8 cellular contexts compared by ENCODE assay signal in genomic region chr4:65007841-65008439, GRCh38.
A peak's percentile ranks its signal among the peaks of the same experiment; 100 is the strongest.
DNase-seq lines count a peak whose midpoint lies in the region; ATAC-seq and TF ChIP-seq lines count a peak whose summit lies in the region.

No MANE protein-coding gene starts in this region.

- peak; percentile 0 for DNase-seq in GM04504 (ENCODE audit: low read depth)
- DNase-seq in RWPE1 (ENCODE audit: low spot score) = peak; percentile 54
- peak; percentile 62 for DNase-seq in fibroblast of the aortic adventitia (ENCODE audit: low read depth)
- DNase-seq in thoracic aorta (ENCODE audit: low spot score) = no peak
- no peak for DNase-seq in gastrocnemius medialis
- no peak for DNase-seq in germinal center (ENCODE audit: low spot score)

- CTCF ChIA-PET in RWPE1 (lab: Yijun Ruan, JAX) = interaction anchor here (0.6 to 0.7 kb wide), 10 partner anchors 31 to 1728 kb away, joined by 3 to 10 read pairs (median 4); partner anchors contain the start of gene EPHA5

- H3K36me3 ChIP-seq in thoracic aorta (no peaks in the 10 kb centered on the region), gastrocnemius medialis (no peaks in the 10 kb centered on the region)

- no peaks in the 10 kb centered on the region for H3K9me3 ChIP-seq in thoracic aorta
- H3K9me3 ChIP-seq in gastrocnemius medialis = no peaks in the 10 kb centered on the region

- ATAC-seq in HG03378 (IDR thresholded peaks at IDR 0.05; ENCODE audit: unreplicated experiment) (peak; percentile 51), thoracic aorta (ENCODE audit: insufficient number of reproducible peaks, low FRiP score, low read depth) (no peak), gastrocnemius medialis (no peak), HG02938 (IDR thresholded peaks at IDR 0.05; ENCODE audit: unreplicated experiment) (no peak)

- in situ Hi-C loops in gastrocnemius medialis (cut with MboI; ENCODE audit: low sequenced_read_pairs in 4 of 4) = loop anchor here in 1 of 4 donors (25.0 kb wide), 1 partner anchor 96 kb away; no protein-coding TSS in a partner anchor

- intact Hi-C loops in gastrocnemius medialis (cut with DNase I; ENCODE audit: low total_unique reads) = no loop called here

- peak; percentile 74 for TF ChIP-seq CTCF in RWPE1 (conservative IDR thresholded peaks at IDR 0.05; ENCODE audit: low read depth)
- peak; percentile 53 for TF ChIP-seq CTCF in fibroblast of the aortic adventitia (IDR thresholded peaks at IDR 0.05; ENCODE audit: insufficient read depth, low read length)
- peak; percentile 50 for TF ChIP-seq CTCF in thoracic aorta (IDR thresholded peaks at IDR 0.05)
- peak in 1 of 5 experiments; percentile 21 for TF ChIP-seq CTCF in gastrocnemius medialis (IDR thresholded peaks at IDR 0.05 in 4 of 5, conservative IDR thresholded peaks at IDR 0.05 in 1 of 5)

- POLR2A ChIA-PET in RWPE1 (lab: Yijun Ruan, JAX; ENCODE audit: low non-redundant PET) = no interaction called here

- H3K27ac ChIP-seq in RWPE1 (no peak overlapping the region), thoracic aorta (no peak overlapping the region), gastrocnemius medialis (no peak overlapping the region)

- H3K4me3 ChIP-seq in fibroblast of the aortic adventitia (ENCODE audit: low read depth, low read length) (no peak overlapping the region), thoracic aorta (no peak overlapping the region), gastrocnemius medialis (no peak overlapping the region)

- no peaks in the 10 kb centered on the region for H3K27me3 ChIP-seq in thoracic aorta (replicated peaks; ENCODE audit: insufficient read depth)
- H3K27me3 ChIP-seq in gastrocnemius medialis = no peaks in the 10 kb centered on the region

- H3K4me1 ChIP-seq in thoracic aorta (ENCODE audit: control insufficient read depth in 1 of 2, low read depth in 2 of 2) (no peaks in the 10 kb centered on the region), gastrocnemius medialis (no peaks in the 10 kb centered on the region)

- TF ChIP-seq POLR2A in gastrocnemius medialis (IDR thresholded peaks at IDR 0.05) = no peak

Comparison
In these comparisons a context has a peak if more than half of its experiments do, and no peak if none do; other contexts are left out.
1. DNase-seq: peak in GM04504 (single experiment), RWPE1 (single experiment) and fibroblast of the aortic adventitia (single experiment); none in thoracic aorta (single experiment), gastrocnemius medialis (0 of 2) and germinal center (single experiment).